Comparison of ENCODE assay signal across 9 cellular contexts in genomic region chr5:6729400-6730310, GRCh38. TPM values are rescaled to one million over a fixed set of nuclear protein-coding genes. Genes with fewer than 3 reads are reported as not detected.
A peak's percentile ranks its signal among the peaks of the same experiment; 100 is the strongest.
DNase-seq lines count a peak whose midpoint lies in the region; ATAC-seq and FAIRE-seq lines count a peak whose summit lies in the region.
"Had no signal": no experiment of that assay in that cellular context is flagged by ENCODE, and none has a peak within 500 bp of the region (broad histone marks: within the 10 kb centered on the region; RNA-seq: fewer than 3 reads in every experiment).

No MANE protein-coding gene starts in this region.

- H3K27me3 Mint-ChIP-seq in activated naive CD8-positive, alpha-beta T cell treated with anti-CD3 and anti-CD28 coated beads, Interleukin-2, amount 10 ng/mL, durations not matched to agents 7 days and 5 days: no peaks in the 10 kb centered on the region

- peak; percentile 80 for ATAC-seq in activated naive CD8-positive, alpha-beta T cell treated with anti-CD3 and anti-CD28 coated beads, Interleukin-2, amount 10 ng/mL, durations not matched to agents 7 days and 5 days (ENCODE audit: low read depth)
- ATAC-seq in HG03439 (IDR thresholded peaks at IDR 0.05; ENCODE audit: unreplicated experiment): no peak

- H3K4me3 Mint-ChIP-seq in activated naive CD8-positive, alpha-beta T cell treated with anti-CD3 and anti-CD28 coated beads, Interleukin-2, amount 10 ng/mL, durations not matched to agents 7 days and 5 days: peak overlapping the region; percentile 66

- H3K27ac Mint-ChIP-seq in activated naive CD8-positive, alpha-beta T cell treated with anti-CD3 and anti-CD28 coated beads, Interleukin-2, amount 10 ng/mL, durations not matched to agents 7 days and 5 days: peak overlapping the region; percentile 69

- peaks cover 12% of the 10 kb centered on the region for H3K36me3 Mint-ChIP-seq in activated naive CD8-positive, alpha-beta T cell treated with anti-CD3 and anti-CD28 coated beads, Interleukin-2, amount 10 ng/mL, durations not matched to agents 7 days and 5 days

- no peaks in the 10 kb centered on the region for H3K9me3 Mint-ChIP-seq in activated naive CD8-positive, alpha-beta T cell treated with anti-CD3 and anti-CD28 coated beads, Interleukin-2, amount 10 ng/mL, durations not matched to agents 7 days and 5 days

- FAIRE-seq in frontal cortex (lab: Jason Lieb, UNC): no peak
- FAIRE-seq: A204.1 had no signal

- peaks cover 60% of the 10 kb centered on the region for H3K4me1 Mint-ChIP-seq in activated naive CD8-positive, alpha-beta T cell treated with anti-CD3 and anti-CD28 coated beads, Interleukin-2, amount 10 ng/mL, durations not matched to agents 7 days and 5 days

- POLR2A ChIA-PET in activated naive CD8-positive, alpha-beta T cell treated with anti-CD3 and anti-CD28 coated beads, Interleukin-2, amount 10 ng/mL, durations not matched to agents 7 days and 5 days (lab: Charles Lee): interaction anchor here (0.8 to 2.3 kb wide), 5 partner anchors 13 to 96 kb away, joined by 3 to 10 read pairs (median 5); partner anchors contain the start of genes NSUN2, SRD5A1 and TENT4A

- DNase-seq in NCI-H1417 (lab: John Stamatoyannopoulos, UW): peak; percentile 15 to 58 (median 21)
- no peak for DNase-seq in NCI-H1417 treated with DMSO at 0.1 percent for 48 hours (lab: John Stamatoyannopoulos, UW)
- peak; percentile 31 for DNase-seq in OCI-M1 (lab: John Stamatoyannopoulos, UW)
- peak; percentile 50 for DNase-seq in activated naive CD8-positive, alpha-beta T cell treated with anti-CD3 and anti-CD28 coated beads, Interleukin-2, amount 10 ng/mL, durations not matched to agents 7 days and 5 days
- peak; percentile 41 for DNase-seq in stimulated activated CD4-positive, alpha-beta T cell treated with anti-CD3 and anti-CD28 coated beads, Interleukin-4, amount 100 ng/mL, for 24 hours
- no peak for DNase-seq in frontal cortex (ENCODE audit: low spot score in 2 of 2)
- no peak for DNase-seq in SHP77 (lab: John Stamatoyannopoulos, UW)

RNA-seq across cellular contexts. Expression of gene TENT4A, which starts 16.4 kb away (rescaled TPM):
- 10 to 100 TPM; 47.0 to 47.1 TPM for total RNA-seq in activated naive CD8-positive, alpha-beta T cell treated with anti-CD3 and anti-CD28 coated beads, Interleukin-2, amount 10 ng/mL, durations not matched to agents 7 days and 5 days
- total RNA-seq in frontal cortex: 11.0 TPM

Comparison
In these comparisons a context has a peak if more than half of its experiments do, and no peak if none do; other contexts are left out.
1. DNase-seq: peak in NCI-H1417 (3 of 3), OCI-M1 (single experiment), activated naive CD8-positive, alpha-beta T cell treated with anti-CD3 and anti-CD28 coated beads, Interleukin-2, amount 10 ng/mL, durations not matched to agents 7 days and 5 days (single experiment) and stimulated activated CD4-positive, alpha-beta T cell treated with anti-CD3 and anti-CD28 coated beads, Interleukin-4, amount 100 ng/mL, for 24 hours (single experiment); none in NCI-H1417 treated with DMSO at 0.1 percent for 48 hours (single experiment), frontal cortex (0 of 2) and SHP77 (0 of 2).